Comparison of ENCODE assay signal across 11 cellular contexts in genomic region chr14:63435838-63436237, GRCh38.
DNase-seq lines count a peak whose midpoint lies in the region; ATAC-seq, FAIRE-seq and TF ChIP-seq lines count a peak whose summit lies in the region.
"Had no signal": no experiment of that assay in that cellular context is flagged by ENCODE, and none has a peak within 500 bp of the region (broad histone marks: within the 10 kb centered on the region; RNA-seq: fewer than 3 reads in every experiment).

No MANE protein-coding gene starts in this region.

- H3K9me3 Mint-ChIP-seq in type B pancreatic cell: no peaks in the 10 kb centered on the region

- peak overlapping the region; percentile 11 for H3K27ac Mint-ChIP-seq in type B pancreatic cell

- DNase-seq in NCI-H524 (lab: John Stamatoyannopoulos, UW): peak; percentile 25 to 73
- DNase-seq in NCI-H524 treated with DMSO at 0.1 percent for 48 hours (lab: John Stamatoyannopoulos, UW): no peak
- peak in 2 of 3 donors; percentile 55 to 61 for DNase-seq in mucosa of descending colon
- no peak for DNase-seq in type B pancreatic cell (ENCODE audit: extremely low spot score, unreplicated experiment)
- DNase-seq in stimulated activated CD4-positive, alpha-beta T cell treated with anti-CD3 and anti-CD28 coated beads, Interleukin-4, amount 100 ng/mL, for 24 hours: no peak
- DNase-seq: MM.1S; stimulated activated CD8-positive, alpha-beta memory T cell treated with anti-CD3 and anti-CD28 coated beads, Interleukin-4, amount 100 ng/mL, for 48 hours had no signal

- H3K4me1 ChIP-seq in mucosa of descending colon (ENCODE audit: low read depth): peaks cover 34% of the 10 kb centered on the region

- H3K4me3 Mint-ChIP-seq in type B pancreatic cell: no peak overlapping the region

- peaks cover 12% of the 10 kb centered on the region for H3K36me3 Mint-ChIP-seq in type B pancreatic cell

- no peaks in the 10 kb centered on the region for H3K36me3 ChIP-seq in mucosa of descending colon (ENCODE audit: low read depth)

- no peak overlapping the region for H3K4me3 ChIP-seq in mucosa of descending colon

- H3K27me3 Mint-ChIP-seq in type B pancreatic cell: no peaks in the 10 kb centered on the region

- intact Hi-C loops in mucosa of descending colon (cut with DNase I, micrococcal nuclease): no loop called here

- peak; percentile 61 for ATAC-seq in mucosa of descending colon
- no peak for ATAC-seq in GM21529 (IDR thresholded peaks at IDR 0.05; ENCODE audit: unreplicated experiment)
- ATAC-seq in HG02763 (IDR thresholded peaks at IDR 0.05; ENCODE audit: unreplicated experiment): no peak

- no peak for TF ChIP-seq CTCF in mucosa of descending colon (IDR thresholded peaks at IDR 0.05)
- TF ChIP-seq CTCF in type B pancreatic cell (conservative IDR thresholded peaks at IDR 0.05): no peak

- no peaks in the 10 kb centered on the region for H3K9me3 ChIP-seq in mucosa of descending colon

- FAIRE-seq in endometrium (lab: Jason Lieb, UNC): peak; percentile 59
- FAIRE-seq: A204.1 had no signal

- peaks cover 36% of the 10 kb centered on the region for H3K4me1 Mint-ChIP-seq in type B pancreatic cell (ENCODE audit: unreplicated experiment)

Comparison
In these comparisons a context has a peak if more than half of its experiments do, and no peak if none do; other contexts are left out.
1. DNase-seq: peak in NCI-H524 (2 of 2) and mucosa of descending colon (2 of 3); none in NCI-H524 treated with DMSO at 0.1 percent for 48 hours (single experiment), type B pancreatic cell (single experiment) and stimulated activated CD4-positive, alpha-beta T cell treated with anti-CD3 and anti-CD28 coated beads, Interleukin-4, amount 100 ng/mL, for 24 hours (single experiment).